In the genomic region with DNA sequence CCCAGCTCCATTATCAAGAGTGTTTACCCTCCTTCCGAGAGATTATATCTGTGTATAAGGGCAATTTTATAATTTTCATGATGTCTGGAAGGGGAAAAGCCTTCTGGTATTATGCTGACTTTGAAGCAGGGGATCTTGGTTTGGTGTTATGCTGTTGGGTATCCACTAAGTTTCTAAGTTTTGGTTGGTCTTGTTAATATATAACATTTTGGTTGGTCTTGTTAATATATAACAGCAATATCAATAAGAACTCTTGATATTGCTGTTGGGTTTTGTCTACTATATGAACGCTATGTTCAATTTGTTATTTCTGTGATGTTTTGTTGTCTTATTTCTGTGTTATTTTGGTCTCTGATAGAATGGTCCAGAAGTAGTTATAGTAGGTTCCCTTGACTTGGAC, we compare ENCODE assay signal across 28 cellular contexts.
"Had no signal": no experiment of that assay in that cellular context is flagged by ENCODE, and none has a peak within 500 bp of the region (broad histone marks: within the 10 kb centered on the region; RNA-seq: fewer than 3 reads in every experiment).

No MANE protein-coding gene starts in this region.

- H3K9me3 ChIP-seq: colonic mucosa, gastrocnemius medialis had no signal

- DNase-seq: colonic mucosa; cortex of kidney; dermis blood vessel endothelial cell; dorsolateral prefrontal cortex; effector CD4-positive, alpha-beta T cell; effector CD8-positive, alpha-beta T cell; effector memory CD4-positive, alpha-beta T cell; effector memory CD8-positive, alpha-beta T cell; endodermal cell; erythroblast; esophagus squamous epithelium; foreskin fibroblast; foreskin keratinocyte; foreskin melanocyte; gastrocnemius medialis; glutamatergic neuron; head of caudate nucleus; heart left ventricle; heart right ventricle had no signal

- H3K27me3 ChIP-seq: colonic mucosa, dorsolateral prefrontal cortex, esophagus muscularis mucosa, esophagus squamous epithelium, foreskin keratinocyte, gastrocnemius medialis, gastroesophageal sphincter, heart left ventricle, heart right ventricle had no signal

- H3K4me3 ChIP-seq: colonic mucosa, coronary artery, dorsolateral prefrontal cortex, esophagus muscularis mucosa, esophagus squamous epithelium, gastrocnemius medialis, gastroesophageal sphincter, heart left ventricle, heart right ventricle had no signal

- ATAC-seq: effector memory CD8-positive, alpha-beta T cell; esophagus mucosa; foreskin keratinocyte; gastrocnemius medialis; gastroesophageal sphincter; heart left ventricle; heart right ventricle had no signal

- H3K4me1 ChIP-seq: colonic mucosa, esophagus muscularis mucosa, esophagus squamous epithelium, foreskin keratinocyte, gastrocnemius medialis, gastroesophageal sphincter, heart left ventricle, heart right ventricle had no signal

- FAIRE-seq: colon, endometrium, endothelial cell of umbilical vein, frontal cortex had no signal

- H3K27ac ChIP-seq: colonic mucosa, coronary artery, dorsolateral prefrontal cortex, epithelial cell of prostate, esophagus muscularis mucosa, esophagus squamous epithelium, foreskin keratinocyte, gastrocnemius medialis, gastroesophageal sphincter, heart left ventricle, heart right ventricle had no signal

- H3K36me3 ChIP-seq: colonic mucosa, esophagus muscularis mucosa, esophagus squamous epithelium, gastrocnemius medialis, gastroesophageal sphincter, heart left ventricle, heart right ventricle had no signal
